In genomic region chr6:46175446-46175845, GRCh38 we compare ENCODE assay signal across 13 cellular contexts. TPM values are rescaled to one million over a fixed set of nuclear protein-coding genes. Genes with fewer than 3 reads are reported as not detected.
DNase-seq lines count a peak whose midpoint lies in the region; ATAC-seq and TF ChIP-seq lines count a peak whose summit lies in the region.
"Had no signal": no experiment of that assay in that cellular context is flagged by ENCODE, and none has a peak within 500 bp of the region (broad histone marks: within the 10 kb centered on the region; RNA-seq: fewer than 3 reads in every experiment).

No MANE protein-coding gene starts in this region.

- peak; percentile 25 to 34 (median 26) for DNase-seq in effector memory CD8-positive, alpha-beta T cell
- DNase-seq in epidermal melanocyte (ENCODE audit: insufficient read length, low spot score) (no peak), colonic mucosa (no peak), NCI-H345 treated with DMSO at 0.1 percent for 48 hours (lab: John Stamatoyannopoulos, UW; ENCODE audit: unreplicated experiment) (no peak)
- no peak for DNase-seq in stimulated activated CD4-positive, alpha-beta T cell treated with anti-CD3 and anti-CD28 coated beads, Interleukin-2, amount 100 ng/mL, for 24 hours
- DNase-seq: left cardiac atrium, right cardiac atrium, SHP77 treated with DMSO at 0.1 percent for 48 hours had no signal

- H3K27me3 Mint-ChIP-seq in effector memory CD8-positive, alpha-beta T cell = no peaks in the 10 kb centered on the region

- H3K36me3 ChIP-seq in colonic mucosa = no peaks in the 10 kb centered on the region
- H3K36me3 ChIP-seq: suprapubic skin had no signal

- no peaks in the 10 kb centered on the region for H3K9me3 ChIP-seq in colonic mucosa
- H3K9me3 ChIP-seq: suprapubic skin had no signal

- ATAC-seq in GM18520 (IDR thresholded peaks at IDR 0.05; ENCODE audit: unreplicated experiment) (peak; percentile 87), GM21390 (IDR thresholded peaks at IDR 0.05; ENCODE audit: unreplicated experiment) (peak; percentile 72), HG03139 (IDR thresholded peaks at IDR 0.05; ENCODE audit: unreplicated experiment) (peak; percentile 73)
- ATAC-seq in effector memory CD8-positive, alpha-beta T cell (replicated peaks) = peak; percentile 84
- ATAC-seq: left cardiac atrium, right cardiac atrium had no signal

- no peak overlapping the region for H3K4me3 ChIP-seq in colonic mucosa
- H3K4me3 ChIP-seq: suprapubic skin had no signal

- H3K36me3 Mint-ChIP-seq in effector memory CD8-positive, alpha-beta T cell (ENCODE audit: insufficient read depth) = peaks cover 8% of the 10 kb centered on the region

- no peaks in the 10 kb centered on the region for H3K9me3 Mint-ChIP-seq in effector memory CD8-positive, alpha-beta T cell

- H3K9ac ChIP-seq in colonic mucosa (ENCODE audit: low read depth in 2 of 2, low read length in 2 of 2) = no peak overlapping the region

- H3K27me3 ChIP-seq in colonic mucosa = no peaks in the 10 kb centered on the region

- H3K27ac Mint-ChIP-seq in effector memory CD8-positive, alpha-beta T cell = peak overlapping the region; percentile 99

- intact Hi-C loops in colonic mucosa (cut with DNase I) = no loop called here

- H3K4me1 ChIP-seq in colonic mucosa = no peaks in the 10 kb centered on the region

- no peak overlapping the region for H3K27ac ChIP-seq in colonic mucosa
- H3K27ac ChIP-seq: suprapubic skin had no signal

- peak overlapping the region; percentile 78 to 80 for H3K4me3 Mint-ChIP-seq in effector memory CD8-positive, alpha-beta T cell

- TF ChIP-seq CTCF in colonic mucosa (IDR thresholded peaks at IDR 0.05) = no peak

- H3K4me1 Mint-ChIP-seq in effector memory CD8-positive, alpha-beta T cell (ENCODE audit: low read depth in 2 of 2) = peaks cover 37 to 52% of the 10 kb centered on the region in 2 donors

RNA-seq across cellular contexts. Expression of gene ENPP5, which starts 4.7 kb away (rescaled TPM):
- 1 to 10 TPM; 3.6 to 4.3 TPM for total RNA-seq in colonic mucosa
- total RNA-seq: endothelial cell of umbilical vein had no signal

RNA-seq across cellular contexts. Expression of gene ENPP4, which starts 45.7 kb away (rescaled TPM):
- total RNA-seq in colonic mucosa = 10 to 100 TPM; 14.2 to 28.4 TPM

Comparison
In these comparisons a context has a peak if more than half of its experiments do, and no peak if none do; other contexts are left out.
1. DNase-seq: peak in effector memory CD8-positive, alpha-beta T cell (3 of 3); none in epidermal melanocyte (single experiment), colonic mucosa (single experiment), stimulated activated CD4-positive, alpha-beta T cell treated with anti-CD3 and anti-CD28 coated beads, Interleukin-2, amount 100 ng/mL, for 24 hours (0 of 2) and NCI-H345 treated with DMSO at 0.1 percent for 48 hours (single experiment).
2. Peak in every context shown above with its lines, with median percentiles within 50 percentile points of each other: ATAC-seq.